Comparison of ENCODE assay signal across 25 cellular contexts in the genomic region with DNA sequence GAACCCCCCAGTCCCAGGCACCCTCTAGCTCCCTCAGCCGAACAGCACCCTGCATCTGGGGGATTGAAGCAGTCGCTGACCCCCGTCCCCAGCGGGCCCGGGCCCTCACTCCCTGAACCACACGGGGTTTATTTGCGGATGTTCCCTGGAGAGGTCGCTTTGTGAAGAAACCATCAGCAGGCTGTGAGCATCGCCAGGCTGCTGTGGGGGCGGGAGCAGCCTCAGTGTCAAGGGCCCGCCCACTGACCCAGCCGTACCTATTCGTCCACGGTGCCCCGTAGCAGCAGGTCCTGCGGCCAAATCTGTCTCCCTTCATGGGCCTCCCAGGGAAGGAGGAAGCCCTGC. TPM values are rescaled to one million over a fixed set of nuclear protein-coding genes. Genes with fewer than 3 reads are reported as not detected.
DNase-seq lines count a peak whose midpoint lies in the region; ATAC-seq and TF ChIP-seq lines count a peak whose summit lies in the region.
"Had no signal": no experiment of that assay in that cellular context is flagged by ENCODE, and none has a peak within 500 bp of the region (broad histone marks: within the 10 kb centered on the region; RNA-seq: fewer than 3 reads in every experiment).

No MANE protein-coding gene starts in this region.

- H3F3A ChIP-seq in OCI-LY1 (ENCODE audit: insufficient read depth, low read length): no peaks in the 10 kb centered on the region

- no peaks in the 10 kb centered on the region for H3K27me3 ChIP-seq in OCI-LY1 (ENCODE audit: insufficient read depth, low read length)

- H3K4me1 ChIP-seq in OCI-LY1 (ENCODE audit: insufficient read depth, low read length, severe bottlenecking): peaks cover 18% of the 10 kb centered on the region

- TF ChIP-seq CTCF in OCI-LY1 (IDR thresholded peaks at IDR 0.05; ENCODE audit: low read length): no peak
- TF ChIP-seq CTCF in chondrocyte (IDR thresholded peaks at IDR 0.05): no peak

- peaks cover 22% of the 10 kb centered on the region for H3K4me1 Mint-ChIP-seq in chondrocyte (ENCODE audit: low read depth)

- H3K79me2 ChIP-seq in OCI-LY1 (ENCODE audit: insufficient read depth, low read length): no peaks in the 10 kb centered on the region

- peaks cover 3% of the 10 kb centered on the region; the same call in 1 of the 2 replicates for H3K36me3 ChIP-seq in OCI-LY1 (ENCODE audit: insufficient read depth, low read length)

- H3K27me3 Mint-ChIP-seq in chondrocyte (ENCODE audit: low read depth): no peaks in the 10 kb centered on the region
- H3K27me3 Mint-ChIP-seq: activated B cell treated with CpG ODN at 0.5 μM for 24 hours; activated CD8-positive, alpha-beta T cell treated with anti-CD3 and anti-CD28 coated beads for 36 hours; IgD-negative memory B cell had no signal

- no peaks in the 10 kb centered on the region for H3K9me3 ChIP-seq in OCI-LY1 (ENCODE audit: low read length)

- H4K20me1 ChIP-seq in OCI-LY1 (ENCODE audit: insufficient read depth, low read length): no peaks in the 10 kb centered on the region

- no peak overlapping the region for H3K4me3 ChIP-seq in OCI-LY1 (ENCODE audit: low read depth, low read length, poor library complexity, severe bottlenecking)
- H3K4me3 ChIP-seq: smooth muscle cell had no signal

- H3K9me2 ChIP-seq in OCI-LY1 (ENCODE audit: low read depth, low read length): no peaks in the 10 kb centered on the region

- H3K9ac ChIP-seq in OCI-LY1 (ENCODE audit: low read length): no peak overlapping the region

- H3K27ac ChIP-seq in OCI-LY1 (ENCODE audit: low read depth, low read length, poor library complexity, severe bottlenecking): no peak overlapping the region

- peak overlapping the region; percentile 9; the same call in 1 of the 2 replicates for H3K4me2 ChIP-seq in OCI-LY1 (ENCODE audit: low read length)
- H3K4me2 ChIP-seq: smooth muscle cell had no signal

- no peaks in the 10 kb centered on the region for H3K9me3 Mint-ChIP-seq in chondrocyte (ENCODE audit: low read depth)
- H3K9me3 Mint-ChIP-seq: activated B cell treated with CpG ODN at 0.5 μM for 24 hours; activated CD8-positive, alpha-beta T cell treated with anti-CD3 and anti-CD28 coated beads for 36 hours; activated T-cell treated with anti-CD3 and anti-CD28 coated beads, Interleukin-2, amount 50 U/mL, for 4 hours; IgD-negative memory B cell; natural killer cell; T-helper 1 cell treated with Interleukin-12 subunit alpha and Interleukin-12 subunit beta and Interleukin-4 antibody, amounts not matched to agents 30 μg/mL and 1 μg/mL, for 36 hours had no signal

- H3K4me3 Mint-ChIP-seq in chondrocyte (ENCODE audit: unreplicated experiment): no peak overlapping the region
- H3K4me3 Mint-ChIP-seq: activated B cell treated with CpG ODN at 0.5 μM for 24 hours; activated CD8-positive, alpha-beta T cell treated with anti-CD3 and anti-CD28 coated beads for 36 hours; activated T-cell treated with anti-CD3 and anti-CD28 coated beads, Interleukin-2, amount 50 U/mL, for 4 hours; natural killer cell; T-helper 1 cell treated with Interleukin-12 subunit alpha and Interleukin-12 subunit beta and Interleukin-4 antibody, amounts not matched to agents 30 μg/mL and 1 μg/mL, for 36 hours had no signal

- no peak overlapping the region for H2AFZ ChIP-seq in OCI-LY1 (ENCODE audit: low read length)

- DNase-seq in NCI-H1092 treated with DMSO at 0.1 percent for 48 hours (lab: John Stamatoyannopoulos, UW) (peak; percentile 42), NCI-H1092 (lab: John Stamatoyannopoulos, UW) (no peak), DMS53 treated with DMSO at 0.1 percent for 48 hours (lab: John Stamatoyannopoulos, UW; ENCODE audit: unreplicated experiment) (peak; percentile 43), iPS-NIHi7 (ENCODE audit: extremely low spot score) (peak; percentile 62), chondrocyte (ENCODE audit: low spot score) (no peak)
- DNase-seq: activated B cell treated with CpG ODN at 0.5 μM for 24 hours; activated CD8-positive, alpha-beta T cell treated with anti-CD3 and anti-CD28 coated beads for 36 hours; activated naive CD4-positive, alpha-beta T cell treated with anti-CD3 and anti-CD28 coated beads, Interleukin-2, amount 50 U/mL, for 16 hours; activated T-cell treated with anti-CD3 and anti-CD28 coated beads, Interleukin-2, amount 50 U/mL, for 4 hours; DMS79 treated with DMSO at 0.1 percent for 48 hours; MV-4-11; natural killer cell; NCI-H345; SIG-M5; stimulated activated CD4-positive, alpha-beta T cell treated with anti-CD3 and anti-CD28 coated beads, Interleukin-4, amount 100 ng/mL, for 4 hours had no signal

- H3K27ac Mint-ChIP-seq in chondrocyte (ENCODE audit: unreplicated experiment): no peak overlapping the region
- H3K27ac Mint-ChIP-seq: activated B cell treated with CpG ODN at 0.5 μM for 24 hours; activated CD8-positive, alpha-beta T cell treated with anti-CD3 and anti-CD28 coated beads for 36 hours; IgD-negative memory B cell; natural killer cell; progenitor cell of endocrine pancreas; T-helper 1 cell treated with Interleukin-12 subunit alpha and Interleukin-12 subunit beta and Interleukin-4 antibody, amounts not matched to agents 30 μg/mL and 1 μg/mL, for 36 hours had no signal

- ATAC-seq in HG02759 (IDR thresholded peaks at IDR 0.05; ENCODE audit: unreplicated experiment) (no peak), GM21390 (IDR thresholded peaks at IDR 0.05; ENCODE audit: unreplicated experiment) (no peak)
- ATAC-seq: activated CD8-positive, alpha-beta T cell treated with anti-CD3 and anti-CD28 coated beads for 36 hours; activated T-cell treated with anti-CD3 and anti-CD28 coated beads, Interleukin-2, amount 50 U/mL, for 4 hours; natural killer cell had no signal

- no peaks in the 10 kb centered on the region for H3K36me3 Mint-ChIP-seq in chondrocyte (ENCODE audit: low read depth)
- H3K36me3 Mint-ChIP-seq: IgD-negative memory B cell, natural killer cell had no signal

RNA-seq across cellular contexts. Expression of gene RAB40C, which starts 6.4 kb away (rescaled TPM):
- total RNA-seq in chondrocyte: 15.2 to 19.6 TPM (median 19.6 TPM) in 3 replicates

RNA-seq across cellular contexts. Expression of gene PIGQ, which starts 13.7 kb away (rescaled TPM):
- total RNA-seq in chondrocyte: 34.1 to 57.1 TPM (median 37.3 TPM) in 3 replicates

RNA-seq across cellular contexts. Expression of gene NHLRC4, which starts 16.6 kb away (rescaled TPM):
- total RNA-seq in chondrocyte: not detected in 3 replicates
- total RNA-seq: A172 had no signal

RNA-seq across cellular contexts. Expression of gene PRR35, which starts 23.2 kb away (rescaled TPM):
- not detected in 3 replicates for total RNA-seq in chondrocyte
- total RNA-seq: A172; activated B cell treated with CpG ODN at 0.5 μM for 24 hours; activated CD8-positive, alpha-beta T cell treated with anti-CD3 and anti-CD28 coated beads for 36 hours; H4; mesenteric fat pad; progenitor cell of endocrine pancreas; smooth muscle cell had no signal

RNA-seq across cellular contexts. Expression of gene WFIKKN1, which starts 47.3 kb away (rescaled TPM):
- total RNA-seq in chondrocyte: 0.36 to 0.56 TPM (median 0.47 TPM) in 3 replicates
- total RNA-seq: A172, H4, smooth muscle cell had no signal

Comparison
In these comparisons a context has a peak if more than half of its experiments do, and no peak if none do; other contexts are left out.
1. DNase-seq: peak in NCI-H1092 treated with DMSO at 0.1 percent for 48 hours (single experiment), DMS53 treated with DMSO at 0.1 percent for 48 hours (single experiment) and iPS-NIHi7 (single experiment); none in NCI-H1092 (single experiment) and chondrocyte (single experiment).